Comparison of ENCODE assay signal across 21 cellular contexts in the genomic region with DNA sequence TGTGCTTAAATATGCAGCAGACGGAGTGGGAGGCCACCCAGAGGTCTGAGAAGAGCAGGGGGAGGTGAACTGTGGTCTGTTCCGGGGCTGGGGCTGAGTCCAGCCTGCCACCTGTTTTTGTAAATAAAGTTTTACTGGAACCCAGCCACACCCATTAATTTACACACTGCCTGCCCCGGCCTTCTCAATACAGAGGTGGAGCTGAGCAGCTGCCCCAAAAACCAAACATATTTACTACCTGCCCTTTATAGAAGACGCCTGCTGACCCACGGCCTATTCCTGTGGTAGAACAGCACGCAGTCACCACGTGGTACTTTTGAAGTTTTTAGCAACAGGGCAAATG. TPM values are rescaled to one million over a fixed set of nuclear protein-coding genes. Genes with fewer than 3 reads are reported as not detected.
DNase-seq lines count a peak whose midpoint lies in the region; ATAC-seq and TF ChIP-seq lines count a peak whose summit lies in the region.
"Had no signal": no experiment of that assay in that cellular context is flagged by ENCODE, and none has a peak within 500 bp of the region (broad histone marks: within the 10 kb centered on the region; RNA-seq: fewer than 3 reads in every experiment).

No MANE protein-coding gene starts in this region.

- no peaks in the 10 kb centered on the region for H3K9me3 Mint-ChIP-seq in endodermal cell

- H3K9ac ChIP-seq in endodermal cell (ENCODE audit: extremely low read depth, low read length, poor library complexity, severe bottlenecking), result no peak overlapping the region

- TF ChIP-seq EP300 in sigmoid colon (IDR thresholded peaks at IDR 0.05), result no peak

- H3K9me3 ChIP-seq in endodermal cell (ENCODE audit: control insufficient read depth, low read length) (no peaks in the 10 kb centered on the region), sigmoid colon (no peaks in the 10 kb centered on the region)
- H3K9me3 ChIP-seq: Peyer's patch had no signal

- peaks cover 75% of the 10 kb centered on the region for H3K27me3 Mint-ChIP-seq in endodermal cell (ENCODE audit: insufficient read depth)

- H3K27ac Mint-ChIP-seq in endodermal cell, result no peak overlapping the region

- TF ChIP-seq POLR2A in sigmoid colon (IDR thresholded peaks at IDR 0.05), result no peak

- H3K4me3 Mint-ChIP-seq in endodermal cell, result no peak overlapping the region

- H3K27ac ChIP-seq in endodermal cell (ENCODE audit: low read depth, low read length) (no peak overlapping the region), sigmoid colon (no peak overlapping the region)
- H3K27ac ChIP-seq: C4-2B had no signal

- no peak for ATAC-seq in GM21528 (IDR thresholded peaks at IDR 0.05; ENCODE audit: low FRiP score, unreplicated experiment)

- peak; percentile 27 for DNase-seq in activated effector memory CD4-positive, alpha-beta T cell treated with anti-CD3 and anti-CD28 coated beads, Interleukin-2, amount 50 U/mL, for 16 hours
- DNase-seq in activated effector memory CD4-positive, alpha-beta T cell treated with Interleukin-2 at 50 U/mL for 16 hours, result no peak
- DNase-seq in LNCaP clone FGC (ENCODE audit: low read depth) (peak; percentile 61), endodermal cell (peak; percentile 34), sigmoid colon (peak; percentile 17), inferior parietal cortex (ENCODE audit: extremely low spot score) (no peak), AG08396 (ENCODE audit: low spot score) (no peak)
- DNase-seq: EL, GF-D8, KBM-7, NCI-H1092, NCI-H1436, NCI-H187 treated with DMSO at 0.1 percent for 48 hours, NCI-H2227 treated with DMSO at 0.1 percent for 48 hours, NCI-H510A, NCI-H82 had no signal

- H3K27me3 ChIP-seq in endodermal cell (ENCODE audit: control insufficient read depth, insufficient read depth, low read length, poor library complexity, severe bottlenecking) (peaks cover 88% of the 10 kb centered on the region), sigmoid colon (peaks cover 12 to 87% (median 49%) of the 10 kb centered on the region in 3 donors)
- H3K27me3 ChIP-seq: Peyer's patch had no signal

- H3K36me3 Mint-ChIP-seq in endodermal cell (ENCODE audit: low read depth), result no peaks in the 10 kb centered on the region

- no peaks in the 10 kb centered on the region for H3K4me1 ChIP-seq in endodermal cell (ENCODE audit: control insufficient read depth, insufficient read depth, low read length)
- peaks cover 0 to 19% (median 10%) of the 10 kb centered on the region in 4 donors for H3K4me1 ChIP-seq in sigmoid colon

- no peak overlapping the region for H3K4me3 ChIP-seq in LNCaP clone FGC (ENCODE audit: low read depth, low read length)
- H3K4me3 ChIP-seq in endodermal cell (ENCODE audit: low read length), result no peak overlapping the region
- no peak overlapping the region for H3K4me3 ChIP-seq in sigmoid colon
- H3K4me3 ChIP-seq: Peyer's patch had no signal

- TF ChIP-seq CTCF in LNCaP clone FGC (IDR thresholded peaks at IDR 0.05; ENCODE audit: control insufficient read depth, extremely low read depth, insufficient read depth) (no peak), endodermal cell (conservative IDR thresholded peaks at IDR 0.05) (no peak), sigmoid colon (IDR thresholded peaks at IDR 0.05) (no peak)

- H3K36me3 ChIP-seq in endodermal cell (ENCODE audit: control insufficient read depth, insufficient read depth, low read length), result no peaks in the 10 kb centered on the region
- H3K36me3 ChIP-seq in sigmoid colon, result no peaks in the 10 kb centered on the region
- H3K36me3 ChIP-seq: Peyer's patch had no signal

- H3K4me1 Mint-ChIP-seq in endodermal cell, result no peaks in the 10 kb centered on the region

- intact Hi-C loops in sigmoid colon (cut with DNase I), result no loop called here

- 82 to 91% methylated on average over 6 to 7 of the region's 7 CpGs for WGBS in endodermal cell (ENCODE audit: insufficient coverage in 1 of 2, insufficient read length in 1 of 2), 2 experiments
- 18 to 65% methylated on average over 7 of the region's 7 CpGs for WGBS in sigmoid colon, 2 donors

RNA-seq across cellular contexts. Expression of a gene that starts 45.9 kb away (rescaled TPM):
- total RNA-seq in endodermal cell (10 to 100 TPM; 51.0 to 93.3 TPM), sigmoid colon (10 to 100 TPM in 1 of 4 donors, 1 to 10 TPM in 3; 6.1 to 10.0 (median 8.0) TPM)
- 33.2 TPM for polyA plus RNA-seq in endodermal cell (2013, experiment 1 of 2)
- polyA plus RNA-seq in endodermal cell (2013, experiment 2 of 2), result 31.8 TPM
- polyA plus RNA-seq in sigmoid colon, result 10 to 100 TPM in 1 of 3 donors, 1 to 10 TPM in 2; 1.2 to 12.1 (median 3.0) TPM

RNA-seq across cellular contexts. Expression of a gene that starts 56.0 kb away (rescaled TPM):
- total RNA-seq in endodermal cell, result 1 to 10 TPM; 3.4 to 5.6 TPM
- polyA plus RNA-seq in endodermal cell (2013, experiment 1 of 2), result 3.2 TPM
- 0.91 TPM for polyA plus RNA-seq in endodermal cell (2013, experiment 2 of 2)
- total RNA-seq in sigmoid colon, result 10 to 100 TPM in 1 of 4 donors, 1 to 10 TPM in 3; 3.1 to 12.8 (median 6.8) TPM
- polyA plus RNA-seq in sigmoid colon, result 1 to 10 TPM in 1 of 3 donors, under 1 TPM in 1, not detected in 1; 0.60 to 3.4 TPM
- total RNA-seq: A172, H4 had no signal

Comparison
In these comparisons a context has a peak if more than half of its experiments do, and no peak if none do; other contexts are left out.
1. DNase-seq: peak in activated effector memory CD4-positive, alpha-beta T cell treated with anti-CD3 and anti-CD28 coated beads, Interleukin-2, amount 50 U/mL, for 16 hours (single experiment), LNCaP clone FGC (single experiment), endodermal cell (single experiment) and sigmoid colon (single experiment); none in activated effector memory CD4-positive, alpha-beta T cell treated with Interleukin-2 at 50 U/mL for 16 hours (single experiment), inferior parietal cortex (single experiment) and AG08396 (single experiment).
2. RNA of a gene that starts 45.9 kb away (total RNA-seq): 51.0 to 93.3 TPM in endodermal cell; 6.1 to 10.0 TPM in sigmoid colon; every median in the first group is over 4 times any median in the second.